ENCODE assay signal across 8 cellular contexts in genomic region chr18:58045265-58046086, GRCh38. TPM values are rescaled to one million over a fixed set of nuclear protein-coding genes. Genes with fewer than 3 reads are reported as not detected.
DNase-seq lines count a peak whose midpoint lies in the region; ATAC-seq, FAIRE-seq and TF ChIP-seq lines count a peak whose summit lies in the region.

No MANE protein-coding gene starts in this region.

- POLR2A ChIA-PET in activated naive CD8-positive, alpha-beta T cell treated with anti-CD3 and anti-CD28 coated beads, Interleukin-2, amount 10 ng/mL, durations not matched to agents 7 days and 5 days (lab: Charles Lee) = no interaction called here

- H3K4me1 ChIP-seq in right cardiac atrium (ENCODE audit: control insufficient read depth, insufficient read depth, low read length) (no peaks in the 10 kb centered on the region), rectal smooth muscle tissue (ENCODE audit: control insufficient read depth, insufficient read depth, low read length) (no peaks in the 10 kb centered on the region)

- peaks cover 25% of the 10 kb centered on the region for H3K4me1 Mint-ChIP-seq in activated naive CD8-positive, alpha-beta T cell treated with anti-CD3 and anti-CD28 coated beads, Interleukin-2, amount 10 ng/mL, durations not matched to agents 7 days and 5 days

- no peaks in the 10 kb centered on the region for H3K36me3 ChIP-seq in rectal smooth muscle tissue (ENCODE audit: control insufficient read depth, insufficient read depth, low read length)

- H3K36me3 Mint-ChIP-seq in activated naive CD8-positive, alpha-beta T cell treated with anti-CD3 and anti-CD28 coated beads, Interleukin-2, amount 10 ng/mL, durations not matched to agents 7 days and 5 days = no peaks in the 10 kb centered on the region

- peak overlapping the region; percentile 40 for H3K9ac ChIP-seq in rectal smooth muscle tissue (ENCODE audit: low read length)

- WGBS in right cardiac atrium = 6% methylated on average over 32 of the region's 32 CpGs

- ATAC-seq in activated naive CD8-positive, alpha-beta T cell treated with anti-CD3 and anti-CD28 coated beads, Interleukin-2, amount 10 ng/mL, durations not matched to agents 7 days and 5 days (ENCODE audit: low read depth) = no peak
- ATAC-seq in right cardiac atrium (peak in 1 of 2 donors; percentile 3), HG03159 (IDR thresholded peaks at IDR 0.05; ENCODE audit: unreplicated experiment) (no peak)

- DNase-seq in HT1080 (ENCODE audit: low read depth) (peak; percentile 65), RCC 7860 (ENCODE audit: low spot score) (peak; percentile 9), right cardiac atrium (peak; percentile 30 to 74 (median 73)), middle frontal gyrus (ENCODE audit: extremely low spot score, low spot score) (no peak)
- peak; percentile 43 for DNase-seq in activated naive CD8-positive, alpha-beta T cell treated with anti-CD3 and anti-CD28 coated beads, Interleukin-2, amount 10 ng/mL, durations not matched to agents 7 days and 5 days

- H3K4me3 ChIP-seq in right cardiac atrium (ENCODE audit: low read length) = peak overlapping the region; percentile 92
- H3K4me3 ChIP-seq in rectal smooth muscle tissue (ENCODE audit: low read length) = peak overlapping the region; percentile 89

- intact Hi-C loops in right cardiac atrium (cut with DNase I) = loop anchor here in 2 of 4 donors (5.0 to 10.0 kb wide), 2 partner anchors 77 to 279 kb away; no protein-coding TSS in a partner anchor

- no peak for TF ChIP-seq CTCF in C4-2B (conservative IDR thresholded peaks at IDR 0.05)

- FAIRE-seq in RCC 7860 (lab: Jason Lieb, UNC) = no peak

- H3K9me3 Mint-ChIP-seq in activated naive CD8-positive, alpha-beta T cell treated with anti-CD3 and anti-CD28 coated beads, Interleukin-2, amount 10 ng/mL, durations not matched to agents 7 days and 5 days = no peaks in the 10 kb centered on the region

- H3K27me3 ChIP-seq in right cardiac atrium (ENCODE audit: control insufficient read depth, insufficient read depth) (no peaks in the 10 kb centered on the region), rectal smooth muscle tissue (ENCODE audit: control insufficient read depth, insufficient read depth, low read length) (no peaks in the 10 kb centered on the region)

- peak overlapping the region; percentile 95 for H3K27ac ChIP-seq in C4-2B
- no peak overlapping the region for H3K27ac ChIP-seq in right cardiac atrium (ENCODE audit: low read length)
- H3K27ac ChIP-seq in rectal smooth muscle tissue (ENCODE audit: low read depth, low read length) = no peak overlapping the region

- H3K27ac Mint-ChIP-seq in activated naive CD8-positive, alpha-beta T cell treated with anti-CD3 and anti-CD28 coated beads, Interleukin-2, amount 10 ng/mL, durations not matched to agents 7 days and 5 days = peak overlapping the region; percentile 56

- H3K9me3 ChIP-seq in right cardiac atrium (ENCODE audit: control insufficient read depth, low read length) = no peaks in the 10 kb centered on the region

- H3K4me3 Mint-ChIP-seq in activated naive CD8-positive, alpha-beta T cell treated with anti-CD3 and anti-CD28 coated beads, Interleukin-2, amount 10 ng/mL, durations not matched to agents 7 days and 5 days = peak overlapping the region; percentile 94

- peaks cover 23% of the 10 kb centered on the region for H3K27me3 Mint-ChIP-seq in activated naive CD8-positive, alpha-beta T cell treated with anti-CD3 and anti-CD28 coated beads, Interleukin-2, amount 10 ng/mL, durations not matched to agents 7 days and 5 days

RNA-seq across cellular contexts. Expression of gene NEDD4L, which starts 1.4 kb away (rescaled TPM):
- total RNA-seq in HT1080 (2014; rRNA removed; shearing (Covaris generic)) = 76.3 and 83.9 TPM in 2 replicates
- polyA plus RNA-seq in HT1080 (2015; cell fraction: cytosol; rRNA removed) = 103 and 126 TPM in 2 replicates
- polyA plus RNA-seq in HT1080 (2015; cell fraction: nucleus; rRNA removed) = 341 and 370 TPM in 2 replicates
- 1 to 10 TPM; 4.4 to 7.4 TPM for total RNA-seq in activated naive CD8-positive, alpha-beta T cell treated with anti-CD3 and anti-CD28 coated beads, Interleukin-2, amount 10 ng/mL, durations not matched to agents 7 days and 5 days
- 10 to 100 TPM; 72.6 to 87.5 (median 76.0) TPM for total RNA-seq in right cardiac atrium
- 25.7 TPM for polyA plus RNA-seq in right cardiac atrium
